In the genomic region with DNA sequence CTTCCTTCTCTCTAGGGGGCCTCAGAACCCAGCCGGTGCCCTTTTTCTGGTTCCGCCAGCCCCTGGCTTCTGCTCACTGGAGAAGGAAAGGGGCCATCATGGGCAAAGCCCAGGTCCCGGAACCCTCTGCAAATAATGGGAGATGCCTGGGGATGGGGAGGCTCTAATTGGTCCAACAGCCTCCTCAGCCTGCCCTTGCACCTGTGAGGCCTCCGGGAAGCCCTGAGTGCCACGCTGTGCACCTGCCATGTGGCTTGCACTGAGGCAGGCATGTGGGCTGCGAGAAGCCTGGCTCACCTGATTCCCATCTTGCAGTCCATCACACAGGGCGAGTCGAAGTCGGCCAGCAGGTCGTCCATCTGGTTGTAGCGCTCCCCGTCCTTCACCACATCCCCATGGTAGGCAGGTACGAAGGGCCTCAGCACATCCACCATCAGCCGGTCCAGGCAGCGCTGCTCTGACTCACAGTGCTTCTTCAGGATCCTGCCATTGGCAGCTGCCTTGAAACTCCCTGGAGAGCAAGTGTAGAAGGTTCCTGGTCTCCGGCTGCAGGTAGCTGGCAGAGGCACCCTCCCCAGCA, we compare ENCODE assay signal across 21 cellular contexts.
DNase-seq lines count a peak whose midpoint lies in the region; ATAC-seq and TF ChIP-seq lines count a peak whose summit lies in the region.
"Had no signal": no experiment of that assay in that cellular context is flagged by ENCODE, and none has a peak within 500 bp of the region (broad histone marks: within the 10 kb centered on the region; RNA-seq: fewer than 3 reads in every experiment).

No MANE protein-coding gene starts in this region.

- no peak for TF ChIP-seq CTCF in activated CD8-positive, alpha-beta T cell treated with anti-CD3 and anti-CD28 coated beads for 36 hours (IDR thresholded peaks at IDR 0.05)
- TF ChIP-seq CTCF in gastroesophageal sphincter (IDR thresholded peaks at IDR 0.05) (no peak), spleen (IDR thresholded peaks at IDR 0.05 in 8 of 11, conservative IDR thresholded peaks at IDR 0.05 in 3 of 11) (no peak)

- intact Hi-C loops in activated CD8-positive, alpha-beta T cell treated with anti-CD3 and anti-CD28 coated beads for 36 hours (cut with micrococcal nuclease), result no loop called here
- intact Hi-C loops in spleen (cut with DNase I; ENCODE audit: low total_unique reads), result no loop called here

- H3K4me3 Mint-ChIP-seq in T-helper 2 cell treated with Interferon-gamma antibody and Interleukin-4, amounts not matched to agents 5 μg/mL and 100 μg/mL, for 36 hours, result no peak overlapping the region
- no peak overlapping the region for H3K4me3 Mint-ChIP-seq in activated CD8-positive, alpha-beta T cell treated with anti-CD3 and anti-CD28 coated beads for 36 hours

- H3K9me3 Mint-ChIP-seq in T-helper 2 cell treated with Interferon-gamma antibody and Interleukin-4, amounts not matched to agents 5 μg/mL and 100 μg/mL, for 36 hours, result no peaks in the 10 kb centered on the region
- no peaks in the 10 kb centered on the region for H3K9me3 Mint-ChIP-seq in activated CD8-positive, alpha-beta T cell treated with anti-CD3 and anti-CD28 coated beads for 36 hours

- peak overlapping the region; percentile 45 for H3K27ac Mint-ChIP-seq in T-helper 2 cell treated with Interferon-gamma antibody and Interleukin-4, amounts not matched to agents 5 μg/mL and 100 μg/mL, for 36 hours
- peak overlapping the region; percentile 95 for H3K27ac Mint-ChIP-seq in activated CD8-positive, alpha-beta T cell treated with anti-CD3 and anti-CD28 coated beads for 36 hours

- DNase-seq in T-helper 2 cell treated with Interferon-gamma antibody and Interleukin-4, amounts not matched to agents 5 μg/mL and 100 μg/mL, for 36 hours (ENCODE audit: low spot score), result no peak
- DNase-seq in T-helper 2 cell (no peak), spleen (peak; percentile 69), NCI-H1092 (lab: John Stamatoyannopoulos, UW) (no peak)
- DNase-seq in activated CD8-positive, alpha-beta T cell treated with anti-CD3 and anti-CD28 coated beads for 36 hours, result no peak
- DNase-seq: 8988T; activated CD8-positive, alpha-beta memory T cell treated with anti-CD3 and anti-CD28 coated beads, Interleukin-2, amount 50 U/mL, for 48 hours; kidney glomerular epithelial cell; NCI-H1048; NCI-H526; SJCRH30; stimulated activated CD4-positive, alpha-beta T cell treated with anti-CD3 and anti-CD28 coated beads, Interleukin-4, amount 100 ng/mL, for 4 hours; stimulated activated CD8-positive, alpha-beta memory T cell treated with anti-CD3 and anti-CD28 coated beads, Interleukin-4, amount 100 ng/mL, for 48 hours; tibial artery had no signal

- H3K4me1 ChIP-seq in gastroesophageal sphincter (peaks cover 0 to 53% (median 2%) of the 10 kb centered on the region in 3 donors), spleen (peaks cover 28 to 60% (median 38%) of the 10 kb centered on the region in 6 donors)
- H3K4me1 ChIP-seq: pancreas had no signal

- POLR2A ChIA-PET in activated CD8-positive, alpha-beta T cell treated with anti-CD3 and anti-CD28 coated beads for 36 hours (lab: Charles Lee), result interaction anchor here (1.0 to 1.5 kb wide), 4 partner anchors 13 to 174 kb away, joined by 3 read pairs; no protein-coding TSS in a partner anchor

- no peak overlapping the region for H3K4me3 ChIP-seq in gastroesophageal sphincter
- no peak overlapping the region for H3K4me3 ChIP-seq in spleen
- H3K4me3 ChIP-seq: BLaER1 treated with 17β-estradiol and CSF1 and Interleukin-3, amounts not matched to agents 10 nM and 100 nM; K562; pancreas; SJCRH30; skin epidermis; tibial artery had no signal

- no peak for ATAC-seq in activated CD8-positive, alpha-beta T cell treated with anti-CD3 and anti-CD28 coated beads for 36 hours
- ATAC-seq in gastroesophageal sphincter (no peak), HG02678 (IDR thresholded peaks at IDR 0.05; ENCODE audit: unreplicated experiment) (no peak), HG03442 (IDR thresholded peaks at IDR 0.05; ENCODE audit: unreplicated experiment) (no peak)
- ATAC-seq: pancreas had no signal

- TF ChIP-seq POLR2A in gastroesophageal sphincter (IDR thresholded peaks at IDR 0.05) (no peak), spleen (IDR thresholded peaks at IDR 0.05) (no peak)

- WGBS in gastroesophageal sphincter (ENCODE audit: low coverage in 1 of 2), 2 donors, result 100% methylated on average over 1 of the region's 16 CpGs; no CpG with 5 or more reads in 1 of the 2 donors
- 94 to 98% (median 95%) methylated on average over 8 to 16 of the region's 16 CpGs for WGBS in spleen, 5 donors

- H3K27ac ChIP-seq in gastroesophageal sphincter (peak overlapping the region in 3 of 4 donors; percentile 58 to 87 (median 84)), spleen (peak overlapping the region in 2 of 8 donors; percentile 80 to 87)
- H3K27ac ChIP-seq: pancreas, SJCRH30, tibial artery had no signal

- CTCF ChIA-PET in activated CD8-positive, alpha-beta T cell treated with anti-CD3 and anti-CD28 coated beads for 36 hours (lab: Charles Lee), result interaction anchor here (0.8 to 4.6 kb wide), 4 partner anchors 13 to 159 kb away, joined by 3 to 30 read pairs (median 4); no protein-coding TSS in a partner anchor

- TF ChIP-seq EP300 in gastroesophageal sphincter (IDR thresholded peaks at IDR 0.05), result no peak

- H3K9me3 ChIP-seq in gastroesophageal sphincter, result no peaks in the 10 kb centered on the region
- H3K9me3 ChIP-seq in spleen, result no peaks in the 10 kb centered on the region
- H3K9me3 ChIP-seq: BLaER1 treated with 17β-estradiol and CSF1 and Interleukin-3, amounts not matched to agents 10 nM and 100 nM; pancreas; SJCRH30; tibial artery had no signal

- H3K36me3 Mint-ChIP-seq in T-helper 2 cell treated with Interferon-gamma antibody and Interleukin-4, amounts not matched to agents 5 μg/mL and 100 μg/mL, for 36 hours (ENCODE audit: low read depth), result peaks cover 40% of the 10 kb centered on the region
- peaks cover 55% of the 10 kb centered on the region for H3K36me3 Mint-ChIP-seq in activated CD8-positive, alpha-beta T cell treated with anti-CD3 and anti-CD28 coated beads for 36 hours (ENCODE audit: low read depth)

- H3K36me3 ChIP-seq in gastroesophageal sphincter (peaks cover 0 to 61% of the 10 kb centered on the region in 2 donors), spleen (peaks cover 0 to 67% (median 36%) of the 10 kb centered on the region in 6 donors)

- peaks cover 41% of the 10 kb centered on the region for H3K4me1 Mint-ChIP-seq in T-helper 2 cell treated with Interferon-gamma antibody and Interleukin-4, amounts not matched to agents 5 μg/mL and 100 μg/mL, for 36 hours (ENCODE audit: low read depth)
- peaks cover 71% of the 10 kb centered on the region for H3K4me1 Mint-ChIP-seq in activated CD8-positive, alpha-beta T cell treated with anti-CD3 and anti-CD28 coated beads for 36 hours (ENCODE audit: low read depth)

- H3K27me3 Mint-ChIP-seq in T-helper 2 cell treated with Interferon-gamma antibody and Interleukin-4, amounts not matched to agents 5 μg/mL and 100 μg/mL, for 36 hours (ENCODE audit: low read depth), result no peaks in the 10 kb centered on the region
- no peaks in the 10 kb centered on the region for H3K27me3 Mint-ChIP-seq in activated CD8-positive, alpha-beta T cell treated with anti-CD3 and anti-CD28 coated beads for 36 hours

- H3K27me3 ChIP-seq in gastroesophageal sphincter (no peaks in the 10 kb centered on the region), spleen (replicated peaks in 1 of 7) (no peaks in the 10 kb centered on the region)
- H3K27me3 ChIP-seq: BLaER1 treated with 17β-estradiol and CSF1 and Interleukin-3, amounts not matched to agents 10 nM and 100 nM; pancreas; SJCRH30; tibial artery had no signal
